Comparison of ENCODE assay signal across 11 cellular contexts in the genomic region with DNA sequence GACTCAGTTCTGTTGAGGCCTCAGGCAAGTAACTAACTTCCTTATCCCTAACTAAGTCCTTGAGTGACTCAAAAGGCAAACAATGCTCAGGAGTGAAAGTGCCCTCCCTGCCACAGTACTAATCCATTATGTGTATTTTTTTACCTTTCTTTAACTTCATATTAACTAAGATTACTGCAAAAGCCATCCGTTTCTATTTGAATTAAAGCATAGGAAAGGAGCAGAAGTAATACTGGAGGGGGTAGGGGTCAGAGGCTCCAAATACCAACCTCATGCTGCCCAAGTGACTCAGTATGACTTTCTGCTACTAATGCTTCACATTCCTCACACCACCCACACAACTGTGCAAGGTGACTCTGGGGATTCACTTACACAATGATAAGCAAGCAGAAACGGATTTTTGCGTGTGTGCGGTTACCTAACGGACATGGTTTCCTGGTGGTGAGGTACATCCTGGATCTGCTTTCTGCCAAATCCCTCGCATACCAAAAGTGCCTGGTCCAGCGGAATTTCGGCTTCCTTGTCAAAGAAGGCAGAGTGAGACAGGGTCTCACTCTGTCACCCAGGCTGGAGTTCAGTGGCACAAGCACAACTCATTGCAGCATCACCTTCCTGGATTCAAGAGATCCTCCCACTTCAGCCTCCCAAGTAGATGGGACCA. TPM values are rescaled to one million over a fixed set of nuclear protein-coding genes. Genes with fewer than 3 reads are reported as not detected.
DNase-seq lines count a peak whose midpoint lies in the region; ATAC-seq and TF ChIP-seq lines count a peak whose summit lies in the region.
"Had no signal": no experiment of that assay in that cellular context is flagged by ENCODE, and none has a peak within 500 bp of the region (broad histone marks: within the 10 kb centered on the region; RNA-seq: fewer than 3 reads in every experiment).

No MANE protein-coding gene starts in this region.

- H3K4me1 Mint-ChIP-seq in neural progenitor cell, result no peaks in the 10 kb centered on the region
- H3K4me1 Mint-ChIP-seq: activated B cell treated with CpG ODN at 0.5 μM for 24 hours; stimulated activated naive B cell treated with anti-CD40 and anti-IgM and Interleukin-4, amounts not matched to agents 10 μg/mL and 1 μg/mL and 100 μg/mL, for 72 hours had no signal

- no peak for ATAC-seq in left lobe of liver
- ATAC-seq: stimulated activated naive B cell treated with anti-CD40 and anti-IgM and Interleukin-4, amounts not matched to agents 10 μg/mL and 1 μg/mL and 100 μg/mL, for 72 hours had no signal

- H3K9me3 ChIP-seq in neural progenitor cell (ENCODE audit: low read depth), result no peaks in the 10 kb centered on the region

- no peaks in the 10 kb centered on the region for H3K27me3 ChIP-seq in neural progenitor cell

- H3K79me2 ChIP-seq in neural progenitor cell (ENCODE audit: low read depth), result no peaks in the 10 kb centered on the region

- H3K36me3 Mint-ChIP-seq in neural progenitor cell, result peaks cover 20% of the 10 kb centered on the region
- H3K36me3 Mint-ChIP-seq: stimulated activated naive B cell treated with anti-CD40 and anti-IgM and Interleukin-4, amounts not matched to agents 10 μg/mL and 1 μg/mL and 100 μg/mL, for 72 hours had no signal

- no peak overlapping the region for H3K4me2 ChIP-seq in neural progenitor cell

- no peak overlapping the region for H3K4me3 Mint-ChIP-seq in neural progenitor cell
- H3K4me3 Mint-ChIP-seq: activated B cell treated with CpG ODN at 0.5 μM for 24 hours; stimulated activated naive B cell treated with anti-CD40 and anti-IgM and Interleukin-4, amounts not matched to agents 10 μg/mL and 1 μg/mL and 100 μg/mL, for 72 hours had no signal

- TF ChIP-seq CTCF in neural progenitor cell (IDR thresholded peaks at IDR 0.05), result no peak
- TF ChIP-seq CTCF in GM13976 (IDR thresholded peaks at IDR 0.05; ENCODE audit: borderline replicate concordance, control extremely low read depth, extremely low read depth, insufficient read depth, missing control alignments), result no peak

- no peaks in the 10 kb centered on the region for H3K27me3 Mint-ChIP-seq in neural progenitor cell (ENCODE audit: insufficient read depth, low read depth)
- H3K27me3 Mint-ChIP-seq: activated B cell treated with CpG ODN at 0.5 μM for 24 hours had no signal

- no peaks in the 10 kb centered on the region for H4K20me1 ChIP-seq in neural progenitor cell (ENCODE audit: low read depth)

- no peak overlapping the region for H3K27ac ChIP-seq in neural progenitor cell

- no peaks in the 10 kb centered on the region for H3F3A ChIP-seq in neural progenitor cell (ENCODE audit: low read depth)

- in situ Hi-C loops in GM13976 (cut with MboI; ENCODE audit: low sequenced_read_pairs, unreplicated experiment), result no loop called here
- in situ Hi-C loops in KBM-7 (cut with MboI; ENCODE audit: low pct_unique_long_range_greater_than_20kb, low sequenced_read_pairs), result no loop called here

- DNase-seq in Daoy (ENCODE audit: low read depth) (peak; percentile 99), LoVo (ENCODE audit: low spot score) (peak; percentile 14), dermis blood vessel endothelial cell (peak; percentile 82), neural progenitor cell (ENCODE audit: low spot score) (peak; percentile 2), GM13976 (ENCODE audit: low spot score) (no peak), activated T-cell treated with anti-CD3 and anti-CD28 coated beads for 4 hours (no peak), left lobe of liver (ENCODE audit: low spot score) (no peak), KBM-7 (no peak)
- DNase-seq: activated B cell treated with CpG ODN at 0.5 μM for 24 hours; NCI-H1694; stimulated activated naive B cell treated with anti-CD40 and anti-IgM and Interleukin-4, amounts not matched to agents 10 μg/mL and 1 μg/mL and 100 μg/mL, for 72 hours had no signal

- H2AFZ ChIP-seq in neural progenitor cell (replicated peaks), result no peak overlapping the region

- no peaks in the 10 kb centered on the region for H3K4me1 ChIP-seq in neural progenitor cell

- no peak overlapping the region for H3K27ac Mint-ChIP-seq in neural progenitor cell
- H3K27ac Mint-ChIP-seq: activated B cell treated with CpG ODN at 0.5 μM for 24 hours; stimulated activated naive B cell treated with anti-CD40 and anti-IgM and Interleukin-4, amounts not matched to agents 10 μg/mL and 1 μg/mL and 100 μg/mL, for 72 hours had no signal

- H3K36me3 ChIP-seq in neural progenitor cell, result no peaks in the 10 kb centered on the region

- H3K9me3 Mint-ChIP-seq in neural progenitor cell, result peaks cover 2% of the 10 kb centered on the region
- H3K9me3 Mint-ChIP-seq: activated B cell treated with CpG ODN at 0.5 μM for 24 hours; stimulated activated naive B cell treated with anti-CD40 and anti-IgM and Interleukin-4, amounts not matched to agents 10 μg/mL and 1 μg/mL and 100 μg/mL, for 72 hours had no signal

- H3K9ac ChIP-seq in neural progenitor cell, result no peak overlapping the region

- no peak overlapping the region for H3K4me3 ChIP-seq in neural progenitor cell

RNA-seq across cellular contexts. Expression of gene MOK, which starts 25.1 kb away (rescaled TPM):
- 86.9 and 97.0 TPM in 2 replicates for total RNA-seq in Daoy (2014; rRNA removed; shearing (Covaris generic))
- total RNA-seq in dermis blood vessel endothelial cell (2.7 and 3.9 TPM in 2 replicates), neural progenitor cell (ENCODE audit: low replicate concordance) (9.3 and 9.9 TPM in 2 replicates), left lobe of liver (3.2 TPM)

RNA-seq across cellular contexts. Expression of gene ZNF839, which starts 39.7 kb away (rescaled TPM):
- 8.5 and 14.9 TPM in 2 replicates for total RNA-seq in Daoy (2014; rRNA removed; shearing (Covaris generic))
- total RNA-seq in dermis blood vessel endothelial cell, result 5.8 and 8.0 TPM in 2 replicates
- 13.7 and 22.6 TPM in 2 replicates for total RNA-seq in neural progenitor cell (ENCODE audit: low replicate concordance)
- 8.0 TPM for total RNA-seq in left lobe of liver

Comparison
In these comparisons a context has a peak if more than half of its experiments do, and no peak if none do; other contexts are left out.
1. DNase-seq: peak in Daoy (single experiment), LoVo (single experiment), dermis blood vessel endothelial cell (single experiment) and neural progenitor cell (single experiment); none in GM13976 (single experiment), activated T-cell treated with anti-CD3 and anti-CD28 coated beads for 4 hours (single experiment), left lobe of liver (single experiment) and KBM-7 (single experiment).